1 cellular context compared by ENCODE assay signal in the genomic region with DNA sequence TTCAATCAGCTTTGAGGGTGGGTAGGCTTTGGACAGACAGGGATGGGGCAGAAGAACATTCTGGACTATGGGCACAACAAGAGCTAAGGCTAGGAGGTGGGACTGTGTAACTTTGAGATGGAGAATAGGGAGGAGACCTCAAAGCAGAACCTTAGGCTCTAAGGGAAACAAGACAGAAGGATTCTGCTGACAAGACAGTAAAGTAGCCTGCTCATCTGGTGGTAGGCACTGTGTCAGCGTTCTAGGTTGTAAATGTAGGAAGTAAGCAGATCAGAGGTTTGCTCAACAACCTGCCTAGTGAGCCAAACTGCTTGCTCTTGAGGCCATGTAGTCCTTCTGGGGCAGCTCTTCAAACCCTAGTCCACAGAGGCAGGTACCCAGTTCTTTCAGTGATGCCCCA.
TF ChIP-seq lines count a peak whose summit lies in the region.

No MANE protein-coding gene starts in this region.

TF ChIP-seq in IMR-90, 13 proteins besides CTCF, POLR2A, EP300 and RAD21:
- TF ChIP-seq BHLHE40 (IDR thresholded peaks at IDR 0.05; ENCODE audit: low read depth, low read length) (no peak), MAFK (IDR thresholded peaks at IDR 0.05; ENCODE audit: low read depth, low read length) (peak; percentile 89), CHD1 (IDR thresholded peaks at IDR 0.05; ENCODE audit: low read depth, low read length) (no peak)
- TF ChIP-seq, protein P1, sequence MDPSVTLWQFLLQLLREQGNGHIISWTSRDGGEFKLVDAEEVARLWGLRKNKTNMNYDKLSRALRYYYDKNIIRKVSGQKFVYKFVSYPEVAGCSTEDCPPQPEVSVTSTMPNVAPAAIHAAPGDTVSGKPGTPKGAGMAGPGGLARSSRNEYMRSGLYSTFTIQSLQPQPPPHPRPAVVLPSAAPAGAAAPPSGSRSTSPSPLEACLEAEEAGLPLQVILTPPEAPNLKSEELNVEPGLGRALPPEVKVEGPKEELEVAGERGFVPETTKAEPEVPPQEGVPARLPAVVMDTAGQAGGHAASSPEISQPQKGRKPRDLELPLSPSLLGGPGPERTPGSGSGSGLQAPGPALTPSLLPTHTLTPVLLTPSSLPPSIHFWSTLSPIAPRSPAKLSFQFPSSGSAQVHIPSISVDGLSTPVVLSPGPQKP (IDR thresholded peaks at IDR 0.05; ENCODE audit: borderline replicate concordance, low read depth, low read length) = no peak
